ENCODE assay signal across 9 cellular contexts in genomic region chr19:18596752-18597157, GRCh38. TPM values are rescaled to one million over a fixed set of nuclear protein-coding genes. Genes with fewer than 3 reads are reported as not detected.
DNase-seq lines count a peak whose midpoint lies in the region; ATAC-seq and TF ChIP-seq lines count a peak whose summit lies in the region.
"Had no signal": no experiment of that assay in that cellular context is flagged by ENCODE, and none has a peak within 500 bp of the region (broad histone marks: within the 10 kb centered on the region; RNA-seq: fewer than 3 reads in every experiment).

No MANE protein-coding gene starts in this region.

- 34% methylated on average over 7 of the region's 21 CpGs for WGBS in hepatocyte (ENCODE audit: low lambda C conversion rate, missing lambda C conversion rate)

- no peak overlapping the region for H3K4me3 Mint-ChIP-seq in osteocyte (ENCODE audit: unreplicated experiment)

- peaks cover 9% of the 10 kb centered on the region for H3K4me1 Mint-ChIP-seq in osteocyte (ENCODE audit: unreplicated experiment)

- H3K36me3 Mint-ChIP-seq in osteocyte (ENCODE audit: unreplicated experiment): no peaks in the 10 kb centered on the region

- no peak overlapping the region for H3K4me3 ChIP-seq in hepatocyte

- DNase-seq in Right ventricle myocardium inferior (ENCODE audit: missing footprints) (peak; percentile 73), cardiac septum (ENCODE audit: low spot score) (no peak), SHP77 (lab: John Stamatoyannopoulos, UW) (peak; percentile 84 to 85), hepatocyte (ENCODE audit: low spot score) (peak; percentile 40), NCI-H510A (lab: John Stamatoyannopoulos, UW) (no peak), osteocyte (ENCODE audit: extremely low spot score, unreplicated experiment) (no peak), superior temporal gyrus (ENCODE audit: extremely low spot score) (no peak)
- no peak for DNase-seq in activated effector memory CD4-positive, alpha-beta T cell treated with Interleukin-2 at 50 U/mL for 16 hours

- no peaks in the 10 kb centered on the region for H3K9me3 ChIP-seq in hepatocyte (ENCODE audit: low read depth)

- intact Hi-C loops in Right ventricle myocardium inferior (cut with DNase I): no loop called here
- intact Hi-C loops in cardiac septum (cut with DNase I): no loop called here

- H3K27ac Mint-ChIP-seq in osteocyte (ENCODE audit: unreplicated experiment): no peak overlapping the region

- H3K79me2 ChIP-seq in hepatocyte: no peaks in the 10 kb centered on the region

- no peaks in the 10 kb centered on the region for H3K9me2 ChIP-seq in hepatocyte (replicated peaks; ENCODE audit: insufficient read depth)

- no peak overlapping the region for H3K4me2 ChIP-seq in hepatocyte

- H4K20me1 ChIP-seq in hepatocyte (ENCODE audit: insufficient read depth, poor library complexity, severe bottlenecking): no peaks in the 10 kb centered on the region

- no peaks in the 10 kb centered on the region for H3K9me3 Mint-ChIP-seq in osteocyte (ENCODE audit: unreplicated experiment)

- no peaks in the 10 kb centered on the region for H3K36me3 ChIP-seq in hepatocyte (replicated peaks; ENCODE audit: insufficient read depth, low read depth)

- H3K27ac ChIP-seq in hepatocyte: no peak overlapping the region

- peaks cover 32% of the 10 kb centered on the region for H3K27me3 ChIP-seq in hepatocyte

- H3K27me3 Mint-ChIP-seq in osteocyte (ENCODE audit: unreplicated experiment): no peaks in the 10 kb centered on the region

- H2AFZ ChIP-seq in hepatocyte: no peak overlapping the region

- no peak for TF ChIP-seq CTCF in hepatocyte (IDR thresholded peaks at IDR 0.05; ENCODE audit: poor library complexity)
- TF ChIP-seq CTCF in osteocyte (IDR thresholded peaks at IDR 0.05): no peak

- peak; percentile 24 for ATAC-seq in Right ventricle myocardium inferior

- peaks cover 16% of the 10 kb centered on the region for H3K4me1 ChIP-seq in hepatocyte (ENCODE audit: insufficient read depth)

RNA-seq across cellular contexts. Expression of gene REX1BD, which starts 8.2 kb away (rescaled TPM):
- 79.3 TPM for total RNA-seq in Right ventricle myocardium inferior
- 58.9 TPM for total RNA-seq in cardiac septum
- 59.9 and 62.6 TPM in 2 replicates for total RNA-seq in hepatocyte
- polyA plus RNA-seq in hepatocyte: 105 and 131 TPM in 2 replicates
- 55.7 and 59.4 TPM in 2 replicates for total RNA-seq in osteocyte

RNA-seq across cellular contexts. Expression of gene CRLF1, which starts 9.8 kb away (rescaled TPM):
- total RNA-seq in Right ventricle myocardium inferior (35.7 TPM), cardiac septum (29.6 TPM), hepatocyte (8.6 and 13.9 TPM in 2 replicates), osteocyte (17.0 and 18.7 TPM in 2 replicates)
- 28.4 and 42.2 TPM in 2 replicates for polyA plus RNA-seq in hepatocyte

RNA-seq across cellular contexts. Expression of gene TMEM59L, which starts 15.9 kb away (rescaled TPM):
- total RNA-seq in Right ventricle myocardium inferior (2.8 TPM), cardiac septum (3.0 TPM), hepatocyte (0.40 and 1.5 TPM in 2 replicates), osteocyte (4.7 and 5.9 TPM in 2 replicates)
- 4.9 and 9.1 TPM in 2 replicates for polyA plus RNA-seq in hepatocyte
- total RNA-seq: dermis microvascular lymphatic vessel endothelial cell had no signal

RNA-seq across cellular contexts. Expression of gene UBA52, which starts 25.1 kb away (rescaled TPM):
- total RNA-seq in Right ventricle myocardium inferior (737 TPM), cardiac septum (573 TPM), hepatocyte (561 and 593 TPM in 2 replicates), osteocyte (1,032 and 1,081 TPM in 2 replicates)
- 470 and 498 TPM in 2 replicates for polyA plus RNA-seq in hepatocyte

RNA-seq across cellular contexts. Expression of gene KXD1, which starts 39.1 kb away (rescaled TPM):
- total RNA-seq in Right ventricle myocardium inferior (50.3 TPM), cardiac septum (59.6 TPM), hepatocyte (76.3 and 91.7 TPM in 2 replicates), osteocyte (66.5 and 70.6 TPM in 2 replicates)
- polyA plus RNA-seq in hepatocyte: 85.7 and 89.2 TPM in 2 replicates

Comparison
In these comparisons a context has a peak if more than half of its experiments do, and no peak if none do; other contexts are left out.
1. DNase-seq: peak in Right ventricle myocardium inferior (single experiment), SHP77 (2 of 2) and hepatocyte (single experiment); none in cardiac septum (single experiment), NCI-H510A (single experiment), osteocyte (single experiment), activated effector memory CD4-positive, alpha-beta T cell treated with Interleukin-2 at 50 U/mL for 16 hours (single experiment) and superior temporal gyrus (single experiment).